In genomic region chr7:155071121-155071651, GRCh38 we compare ENCODE assay signal across 1 cellular context.
TF ChIP-seq lines count a peak whose summit lies in the region.

No MANE protein-coding gene starts in this region.

TF ChIP-seq in H1, 55 proteins besides CTCF, POLR2A, EP300 and RAD21:
- TF ChIP-seq CHD7 (IDR thresholded peaks at IDR 0.05; ENCODE audit: insufficient replicate concordance, low read length) = no peak
- no peak for TF ChIP-seq NRF1 (IDR thresholded peaks at IDR 0.05; ENCODE audit: low read depth, low read length)
- no peak for TF ChIP-seq CBX5 (IDR thresholded peaks at IDR 0.05; ENCODE audit: low read depth, low read length)
- TF ChIP-seq SUZ12 (IDR thresholded peaks at IDR 0.05; ENCODE audit: low read length) = no peak
- no peak for TF ChIP-seq FOSL1 (IDR thresholded peaks at IDR 0.05; ENCODE audit: insufficient read depth, low read depth, low read length)
- TF ChIP-seq BCL11A (IDR thresholded peaks at IDR 0.05; ENCODE audit: low read depth in 2 of 2, low read length in 2 of 2) = no peak
- no peak for TF ChIP-seq RNF2 (IDR thresholded peaks at IDR 0.05; ENCODE audit: borderline replicate concordance, low read depth, low read length, missing control alignments, poor library complexity, severe bottlenecking)
- TF ChIP-seq HDAC2 (IDR thresholded peaks at IDR 0.05; ENCODE audit: borderline replicate concordance in 1 of 2, low read depth in 2 of 2, low read length in 2 of 2) = no peak
- no peak for TF ChIP-seq CHD2 (IDR thresholded peaks at IDR 0.05; ENCODE audit: low read length)
- TF ChIP-seq RXRA (IDR thresholded peaks at IDR 0.05; ENCODE audit: insufficient read depth, low read depth, low read length) = no peak
